ENCODE assay signal across 14 cellular contexts in the genomic region with DNA sequence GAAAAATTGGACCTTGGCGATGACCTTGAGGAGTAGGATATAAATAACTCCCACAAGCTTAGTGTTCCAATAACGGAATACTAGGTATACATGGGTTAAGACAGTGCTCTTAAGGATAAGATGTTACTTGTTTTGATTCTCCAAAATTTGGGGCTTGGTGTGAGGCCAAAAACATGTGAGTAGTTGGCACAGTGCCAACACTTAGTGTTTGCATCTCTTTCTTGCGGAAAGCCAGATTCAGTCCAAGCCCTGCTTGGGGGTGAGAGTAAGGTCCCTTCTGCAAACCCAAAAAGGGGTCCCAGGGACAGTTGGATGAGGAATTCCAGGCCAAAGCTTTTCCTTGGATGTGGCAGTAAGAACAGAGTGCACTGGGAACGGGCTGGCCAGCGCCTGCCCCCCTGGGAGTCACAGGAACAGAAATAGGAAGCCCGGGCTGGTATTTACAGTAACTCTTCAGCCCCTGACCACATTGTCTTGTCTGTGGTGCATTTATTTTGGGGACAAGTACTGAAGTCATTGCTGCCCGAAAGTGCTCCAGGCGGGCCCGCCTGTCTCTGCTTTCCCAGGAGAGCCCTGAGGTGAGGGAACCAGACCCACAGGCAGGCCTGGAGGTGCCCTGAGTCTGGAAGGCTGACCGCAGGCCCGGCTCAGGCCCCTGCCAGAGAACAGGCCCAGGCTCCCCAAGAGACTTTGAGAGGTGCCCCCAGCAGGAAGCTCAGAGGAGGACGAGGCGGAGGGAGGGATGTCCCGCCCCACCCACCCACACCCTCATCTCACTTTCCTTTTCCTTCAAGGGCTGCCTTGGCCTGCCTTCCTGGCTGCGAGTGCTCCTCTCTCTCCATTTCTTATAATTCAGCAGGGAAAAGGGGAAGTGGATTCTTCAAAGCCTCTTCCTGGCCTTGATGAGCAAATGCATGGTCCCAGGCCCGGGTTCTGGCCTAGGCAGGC.
DNase-seq lines count a peak whose midpoint lies in the region; ATAC-seq and TF ChIP-seq lines count a peak whose summit lies in the region.
"Had no signal": no experiment of that assay in that cellular context is flagged by ENCODE, and none has a peak within 500 bp of the region (broad histone marks: within the 10 kb centered on the region; RNA-seq: fewer than 3 reads in every experiment).

No MANE protein-coding gene starts in this region.

- H3K36me3 ChIP-seq in right lobe of liver: no peaks in the 10 kb centered on the region

- no peaks in the 10 kb centered on the region for H3K9me3 ChIP-seq in right lobe of liver

- peak; percentile 15; the same call in 1 of the 2 replicates for ATAC-seq in WTC11
- ATAC-seq in right lobe of liver: peak; percentile 21 to 58 (median 48)
- ATAC-seq in stimulated activated memory B cell treated with anti-CD40 and anti-IgM and Interleukin-4, amounts not matched to agents 10 μg/mL and 1 μg/mL and 100 μg/mL, for 72 hours: peak; percentile 31
- no peak for ATAC-seq in HG02973 (IDR thresholded peaks at IDR 0.05; ENCODE audit: unreplicated experiment)
- no peak for ATAC-seq in HG03025 (IDR thresholded peaks at IDR 0.05; ENCODE audit: low FRiP score, unreplicated experiment)
- ATAC-seq in activated CD8-positive, alpha-beta memory T cell treated with anti-CD3 and anti-CD28 coated beads, Interleukin-2, amount 10 ng/mL, durations not matched to agents 7 days and 5 days: no peak
- ATAC-seq: activated T-cell treated with anti-CD3 and anti-CD28 coated beads, Interleukin-2, amount 50 U/mL, for 4 hours had no signal

- no peak for DNase-seq in WTC11 (ENCODE audit: low spot score)
- DNase-seq in right lobe of liver: no peak
- DNase-seq in AML-193 (lab: John Stamatoyannopoulos, UW): no peak
- DNase-seq in activated CD8-positive, alpha-beta memory T cell treated with anti-CD3 and anti-CD28 coated beads, Interleukin-2, amount 10 ng/mL, durations not matched to agents 7 days and 5 days: no peak
- DNase-seq: activated CD4-positive, CD25-positive, alpha-beta regulatory T cell treated with anti-CD3 and anti-CD28 coated beads, Interleukin-2, amount 50 U/mL, for 72 hours; activated T-cell treated with anti-CD3 and anti-CD28 coated beads, Interleukin-2, amount 50 U/mL, for 4 hours; KG1; naive B cell; NCI-H2081 treated with DMSO at 0.1 percent for 48 hours; SW 1271 had no signal

- WGBS in right lobe of liver (ENCODE audit: insufficient coverage, low coverage, low lambda C conversion rate, missing lambda C conversion rate): 53% methylated on average over 4 of the region's 16 CpGs

- H3K36me3 Mint-ChIP-seq in WTC11: no peaks in the 10 kb centered on the region
- H3K36me3 Mint-ChIP-seq in stimulated activated memory B cell treated with anti-CD40 and anti-IgM and Interleukin-4, amounts not matched to agents 10 μg/mL and 1 μg/mL and 100 μg/mL, for 72 hours: no peaks in the 10 kb centered on the region
- H3K36me3 Mint-ChIP-seq in activated CD8-positive, alpha-beta memory T cell treated with anti-CD3 and anti-CD28 coated beads, Interleukin-2, amount 10 ng/mL, durations not matched to agents 7 days and 5 days: no peaks in the 10 kb centered on the region
- H3K36me3 Mint-ChIP-seq: naive B cell had no signal

- H3K27me3 ChIP-seq in right lobe of liver: no peaks in the 10 kb centered on the region

- no peak overlapping the region for H3K4me3 ChIP-seq in right lobe of liver

- no peak for TF ChIP-seq RAD21 in Ishikawa (IDR thresholded peaks at IDR 0.05; ENCODE audit: low read depth)

- intact Hi-C loops in right lobe of liver (cut with DNase I): no loop called here

- TF ChIP-seq EP300 in Ishikawa (IDR thresholded peaks at IDR 0.05; ENCODE audit: borderline replicate concordance): no peak

- TF ChIP-seq POLR2A in right lobe of liver (IDR thresholded peaks at IDR 0.05): no peak

- POLR2A ChIA-PET in WTC11 (lab: Charles Lee): interaction anchor here (1.0 kb wide), 1 partner anchor 55 kb away, joined by 3 read pairs; no protein-coding TSS in a partner anchor

- peaks cover 25% of the 10 kb centered on the region for H3K4me1 Mint-ChIP-seq in WTC11
- peaks cover 40% of the 10 kb centered on the region for H3K4me1 Mint-ChIP-seq in stimulated activated memory B cell treated with anti-CD40 and anti-IgM and Interleukin-4, amounts not matched to agents 10 μg/mL and 1 μg/mL and 100 μg/mL, for 72 hours
- no peaks in the 10 kb centered on the region for H3K4me1 Mint-ChIP-seq in activated CD8-positive, alpha-beta memory T cell treated with anti-CD3 and anti-CD28 coated beads, Interleukin-2, amount 10 ng/mL, durations not matched to agents 7 days and 5 days
- H3K4me1 Mint-ChIP-seq: naive B cell had no signal

- TF ChIP-seq CTCF in WTC11 (IDR thresholded peaks at IDR 0.05): no peak
- TF ChIP-seq CTCF in right lobe of liver (IDR thresholded peaks at IDR 0.05): no peak

- H3K27ac Mint-ChIP-seq in WTC11: no peak overlapping the region; the same call in 1 of the 2 replicates
- H3K27ac Mint-ChIP-seq in stimulated activated memory B cell treated with anti-CD40 and anti-IgM and Interleukin-4, amounts not matched to agents 10 μg/mL and 1 μg/mL and 100 μg/mL, for 72 hours: no peak overlapping the region
- H3K27ac Mint-ChIP-seq in activated CD8-positive, alpha-beta memory T cell treated with anti-CD3 and anti-CD28 coated beads, Interleukin-2, amount 10 ng/mL, durations not matched to agents 7 days and 5 days: no peak overlapping the region
- H3K27ac Mint-ChIP-seq: naive B cell had no signal

- no peak overlapping the region for H3K4me3 Mint-ChIP-seq in WTC11
- H3K4me3 Mint-ChIP-seq in stimulated activated memory B cell treated with anti-CD40 and anti-IgM and Interleukin-4, amounts not matched to agents 10 μg/mL and 1 μg/mL and 100 μg/mL, for 72 hours: no peak overlapping the region
- H3K4me3 Mint-ChIP-seq in activated CD8-positive, alpha-beta memory T cell treated with anti-CD3 and anti-CD28 coated beads, Interleukin-2, amount 10 ng/mL, durations not matched to agents 7 days and 5 days: no peak overlapping the region
- H3K4me3 Mint-ChIP-seq: activated T-cell treated with anti-CD3 and anti-CD28 coated beads, Interleukin-2, amount 50 U/mL, for 4 hours had no signal

- no peaks in the 10 kb centered on the region for H3K4me1 ChIP-seq in right lobe of liver

- no peaks in the 10 kb centered on the region for H3K27me3 Mint-ChIP-seq in WTC11 (ENCODE audit: low read depth)
- no peaks in the 10 kb centered on the region for H3K27me3 Mint-ChIP-seq in stimulated activated memory B cell treated with anti-CD40 and anti-IgM and Interleukin-4, amounts not matched to agents 10 μg/mL and 1 μg/mL and 100 μg/mL, for 72 hours
- H3K27me3 Mint-ChIP-seq in activated CD8-positive, alpha-beta memory T cell treated with anti-CD3 and anti-CD28 coated beads, Interleukin-2, amount 10 ng/mL, durations not matched to agents 7 days and 5 days: no peaks in the 10 kb centered on the region

- H3K9me3 Mint-ChIP-seq in WTC11: no peaks in the 10 kb centered on the region
- H3K9me3 Mint-ChIP-seq in stimulated activated memory B cell treated with anti-CD40 and anti-IgM and Interleukin-4, amounts not matched to agents 10 μg/mL and 1 μg/mL and 100 μg/mL, for 72 hours: no peaks in the 10 kb centered on the region
- no peaks in the 10 kb centered on the region for H3K9me3 Mint-ChIP-seq in activated CD8-positive, alpha-beta memory T cell treated with anti-CD3 and anti-CD28 coated beads, Interleukin-2, amount 10 ng/mL, durations not matched to agents 7 days and 5 days (ENCODE audit: low read depth)
- H3K9me3 Mint-ChIP-seq: activated T-cell treated with anti-CD3 and anti-CD28 coated beads, Interleukin-2, amount 50 U/mL, for 4 hours had no signal

- H3K27ac ChIP-seq in right lobe of liver: no peak overlapping the region

- CTCF ChIA-PET in WTC11 (lab: Charles Lee): interaction anchor here (0.7 to 2.2 kb wide), 25 partner anchors 11 to 641 kb away, joined by 3 to 27 read pairs (median 5); partner anchors contain the start of gene MAFB
- CTCF ChIA-PET in activated CD8-positive, alpha-beta memory T cell treated with anti-CD3 and anti-CD28 coated beads, Interleukin-2, amount 10 ng/mL, durations not matched to agents 7 days and 5 days (lab: Charles Lee): no interaction called here

TF ChIP-seq in Ishikawa, 13 proteins besides CTCF, POLR2A, EP300 and RAD21:
- TF ChIP-seq NFIC (IDR thresholded peaks at IDR 0.05) (peak; percentile 69), EGR1 (IDR thresholded peaks at IDR 0.05) (no peak)
TF ChIP-seq in Ishikawa: peak in this region for 1.

TF ChIP-seq in WTC11, 78 proteins besides CTCF, POLR2A, EP300 and RAD21 (continues in another document):
- TF ChIP-seq E2F4 (CRISPR knock-in tag; IDR thresholded peaks at IDR 0.05; ENCODE audit: borderline replicate concordance, low read depth) (no peak), NR2C2 (CRISPR knock-in tag; IDR thresholded peaks at IDR 0.05) (no peak)
- TF ChIP-seq, protein P1, sequence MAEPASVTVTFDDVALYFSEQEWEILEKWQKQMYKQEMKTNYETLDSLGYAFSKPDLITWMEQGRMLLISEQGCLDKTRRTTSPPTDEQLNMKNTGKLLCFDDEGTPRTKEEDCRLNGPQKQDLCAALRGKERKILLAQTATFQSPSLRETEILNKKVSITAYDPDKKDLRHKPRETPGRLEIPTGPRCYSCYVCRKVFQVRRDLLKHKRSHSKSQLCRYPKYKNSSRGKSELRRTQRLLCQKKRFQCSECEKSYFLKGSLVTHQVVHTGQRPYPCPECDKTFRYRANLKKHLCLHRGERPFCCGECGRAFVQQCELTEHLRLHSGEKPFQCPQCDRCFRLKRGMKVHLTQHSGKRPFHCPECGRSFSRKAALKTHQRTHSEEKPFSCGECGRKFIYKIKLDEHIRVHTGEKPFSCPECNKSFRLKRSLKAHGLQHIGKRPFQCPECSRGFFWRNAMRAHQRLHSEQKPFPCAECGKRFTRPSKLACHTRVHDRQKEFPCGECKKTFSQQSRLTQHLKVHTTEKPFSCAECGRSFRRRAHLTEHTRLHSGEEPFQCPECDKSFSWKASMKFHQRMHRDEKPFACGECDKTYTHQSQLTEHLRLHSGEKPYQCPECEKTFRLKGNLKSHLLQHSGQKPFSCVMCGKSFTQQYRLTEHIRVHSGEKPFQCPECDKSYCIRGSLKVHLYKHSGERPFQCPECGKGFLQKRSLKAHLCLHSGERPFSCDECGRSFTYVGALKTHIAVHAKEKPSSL (CRISPR knock-in tag; conservative IDR thresholded peaks at IDR 0.05): no peak

Comparison
In these comparisons a context has a peak if more than half of its experiments do, and no peak if none do; other contexts are left out.
1. ATAC-seq: peak in WTC11 (single experiment), right lobe of liver (4 of 4) and stimulated activated memory B cell treated with anti-CD40 and anti-IgM and Interleukin-4, amounts not matched to agents 10 μg/mL and 1 μg/mL and 100 μg/mL, for 72 hours (single experiment); none in HG02973 (single experiment), HG03025 (single experiment) and activated CD8-positive, alpha-beta memory T cell treated with anti-CD3 and anti-CD28 coated beads, Interleukin-2, amount 10 ng/mL, durations not matched to agents 7 days and 5 days (single experiment).